16 cellular contexts compared by ENCODE assay signal in the genomic region with DNA sequence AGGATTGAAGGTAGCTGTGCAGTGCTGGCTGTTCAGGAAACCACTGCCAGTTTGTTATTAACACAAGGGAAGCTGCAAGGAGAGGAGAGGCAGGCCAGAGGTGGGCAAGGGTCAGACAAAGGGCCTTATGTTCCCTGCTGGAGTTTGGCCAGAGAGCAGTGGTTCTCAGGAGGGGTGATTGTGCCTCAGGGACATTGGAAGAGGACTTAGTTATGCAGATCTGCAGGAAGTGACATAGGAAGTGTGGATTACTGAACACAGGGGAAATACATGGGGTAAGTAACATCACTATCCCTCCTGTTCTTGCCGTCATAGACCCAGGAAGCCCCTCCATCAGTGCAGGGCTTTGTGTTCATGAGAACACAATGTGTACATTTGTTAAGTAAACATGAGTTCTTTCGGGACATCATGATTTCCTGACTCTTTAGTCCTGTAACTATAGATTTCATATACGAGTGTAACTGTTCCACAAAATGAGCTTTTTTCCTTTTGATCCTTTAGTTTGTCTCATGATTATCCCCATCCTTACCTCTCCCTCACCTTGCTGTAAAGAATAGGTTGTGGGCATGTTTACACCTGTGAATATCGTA. TPM values are rescaled to one million over a fixed set of nuclear protein-coding genes. Genes with fewer than 3 reads are reported as not detected.
DNase-seq lines count a peak whose midpoint lies in the region; ATAC-seq and TF ChIP-seq lines count a peak whose summit lies in the region.
"Had no signal": no experiment of that assay in that cellular context is flagged by ENCODE, and none has a peak within 500 bp of the region (broad histone marks: within the 10 kb centered on the region; RNA-seq: fewer than 3 reads in every experiment).

No MANE protein-coding gene starts in this region.

- peaks cover 0 to 15% (median 0%) of the 10 kb centered on the region in 11 experiments; a peak in 2 of 22 replicates for H4K20me1 ChIP-seq in BLaER1 treated with 17β-estradiol and CSF1 and Interleukin-3, amounts not matched to agents 10 nM and 100 nM
- H4K20me1 ChIP-seq in GM23338 (replicated peaks; ENCODE audit: insufficient read depth) = peaks cover 8% of the 10 kb centered on the region

- H3K27me3 Mint-ChIP-seq in GM23338 (ENCODE audit: insufficient read depth, low read depth, poor library complexity) = no peaks in the 10 kb centered on the region
- no peaks in the 10 kb centered on the region for H3K27me3 Mint-ChIP-seq in activated naive CD8-positive, alpha-beta T cell

- no peak overlapping the region for H2AFZ ChIP-seq in GM23338

- H3K9ac ChIP-seq in BLaER1 treated with 17β-estradiol and CSF1 and Interleukin-3, amounts not matched to agents 10 nM and 100 nM = peak overlapping the region; percentile 7 to 91 (median 41); a peak in 17 of 22 replicates

- H3K4me3 Mint-ChIP-seq in GM23338 = no peak overlapping the region
- H3K4me3 Mint-ChIP-seq in activated naive CD8-positive, alpha-beta T cell = no peak overlapping the region
- H3K4me3 Mint-ChIP-seq: natural killer cell; T-helper 1 cell treated with Interleukin-12 subunit alpha and Interleukin-12 subunit beta and Interleukin-4 antibody, amounts not matched to agents 30 μg/mL and 1 μg/mL, for 36 hours had no signal

- no peaks in the 10 kb centered on the region for H3K9me3 Mint-ChIP-seq in GM23338
- H3K9me3 Mint-ChIP-seq in activated naive CD8-positive, alpha-beta T cell (ENCODE audit: low read depth) = no peaks in the 10 kb centered on the region
- H3K9me3 Mint-ChIP-seq: natural killer cell; T-helper 1 cell treated with Interleukin-12 subunit alpha and Interleukin-12 subunit beta and Interleukin-4 antibody, amounts not matched to agents 30 μg/mL and 1 μg/mL, for 36 hours had no signal

- no peaks in the 10 kb centered on the region for H3K9me3 ChIP-seq in BLaER1 treated with 17β-estradiol and CSF1 and Interleukin-3, amounts not matched to agents 10 nM and 100 nM (replicated peaks in 1 of 11)
- H3K9me3 ChIP-seq in mesodermal cell (ENCODE audit: control insufficient read depth, low read length) (no peaks in the 10 kb centered on the region), heart left ventricle (no peaks in the 10 kb centered on the region), sigmoid colon (no peaks in the 10 kb centered on the region)
- H3K9me3 ChIP-seq: gastroesophageal sphincter had no signal

- TF ChIP-seq POLR2A in heart left ventricle (IDR thresholded peaks at IDR 0.05) = no peak
- TF ChIP-seq POLR2A in sigmoid colon (IDR thresholded peaks at IDR 0.05) = no peak

- peaks cover 8% of the 10 kb centered on the region for H3K4me1 Mint-ChIP-seq in GM23338
- peaks cover 18% of the 10 kb centered on the region for H3K4me1 Mint-ChIP-seq in activated naive CD8-positive, alpha-beta T cell (ENCODE audit: low read depth)

- peak overlapping the region in 10 of 11 experiments; percentile 0 to 97 (median 66); a peak in 19 of 22 replicates for H3K27ac ChIP-seq in BLaER1 treated with 17β-estradiol and CSF1 and Interleukin-3, amounts not matched to agents 10 nM and 100 nM
- 0 out of 2 replicates have a peak overlapping the region, but pooled peaks have one; percentile 26 for H3K27ac ChIP-seq in GM23338 (ENCODE audit: low read depth)
- H3K27ac ChIP-seq in mesodermal cell (ENCODE audit: low read depth, low read length, severe bottlenecking) = peak overlapping the region; percentile 37
- H3K27ac ChIP-seq in heart left ventricle = no peak overlapping the region
- no peak overlapping the region for H3K27ac ChIP-seq in sigmoid colon
- H3K27ac ChIP-seq: epithelial cell of prostate, gastroesophageal sphincter, RWPE1 had no signal

- H3K4me1 ChIP-seq in BLaER1 treated with 17β-estradiol and CSF1 and Interleukin-3, amounts not matched to agents 10 nM and 100 nM = peaks cover 51 to 100% (median 82%) of the 10 kb centered on the region in 10 experiments
- peaks cover 3% of the 10 kb centered on the region; the same call in 1 of the 2 replicates for H3K4me1 ChIP-seq in GM23338 (ENCODE audit: insufficient read depth)
- H3K4me1 ChIP-seq in mesodermal cell (ENCODE audit: control insufficient read depth, insufficient read depth, low read length, poor library complexity, severe bottlenecking) = no peaks in the 10 kb centered on the region
- peaks cover 3 to 19% (median 8%) of the 10 kb centered on the region in 12 donors for H3K4me1 ChIP-seq in heart left ventricle
- peaks cover 0 to 11% (median 9%) of the 10 kb centered on the region in 4 donors for H3K4me1 ChIP-seq in sigmoid colon

- H3K4me3 ChIP-seq in BLaER1 treated with 17β-estradiol and CSF1 and Interleukin-3, amounts not matched to agents 10 nM and 100 nM = peak overlapping the region in 3 of 10 experiments; percentile 2 to 95 (median 73); a peak in 3 of 20 replicates
- H3K4me3 ChIP-seq in GM23338 (no peak overlapping the region), mesodermal cell (ENCODE audit: extremely low read depth, insufficient read depth, low read length, poor library complexity, severe bottlenecking) (no peak overlapping the region), heart left ventricle (no peak overlapping the region), sigmoid colon (no peak overlapping the region)
- H3K4me3 ChIP-seq: gastroesophageal sphincter, lung had no signal

- H3K27me3 ChIP-seq in BLaER1 treated with 17β-estradiol and CSF1 and Interleukin-3, amounts not matched to agents 10 nM and 100 nM = no peaks in the 10 kb centered on the region
- no peaks in the 10 kb centered on the region for H3K27me3 ChIP-seq in GM23338 (ENCODE audit: insufficient read depth)
- no peaks in the 10 kb centered on the region for H3K27me3 ChIP-seq in heart left ventricle
- no peaks in the 10 kb centered on the region for H3K27me3 ChIP-seq in sigmoid colon
- H3K27me3 ChIP-seq: gastroesophageal sphincter had no signal

- no peak for TF ChIP-seq CTCF in GM23338 (conservative IDR thresholded peaks at IDR 0.05; ENCODE audit: low read depth in 2 of 2)
- TF ChIP-seq CTCF in heart left ventricle (IDR thresholded peaks at IDR 0.05) = no peak
- TF ChIP-seq CTCF in sigmoid colon (IDR thresholded peaks at IDR 0.05) = no peak

- TF ChIP-seq EP300 in sigmoid colon (IDR thresholded peaks at IDR 0.05) = no peak

- no peak overlapping the region; the same call in 1 of the 2 replicates for H3K27ac Mint-ChIP-seq in GM23338
- peak overlapping the region; percentile 71 for H3K27ac Mint-ChIP-seq in activated naive CD8-positive, alpha-beta T cell
- H3K27ac Mint-ChIP-seq: natural killer cell; T-helper 1 cell treated with Interleukin-12 subunit alpha and Interleukin-12 subunit beta and Interleukin-4 antibody, amounts not matched to agents 30 μg/mL and 1 μg/mL, for 36 hours had no signal

- DNase-seq in GM23338 (ENCODE audit: low spot score) = no peak
- no peak for DNase-seq in NCI-H82 (lab: John Stamatoyannopoulos, UW)
- DNase-seq in heart left ventricle = no peak
- DNase-seq in sigmoid colon = no peak
- no peak for DNase-seq in ecto neural progenitor cell (ENCODE audit: low spot score)
- DNase-seq: activated CD8-positive, alpha-beta memory T cell treated with anti-CD3 and anti-CD28 coated beads, Interleukin-2, amount 50 U/mL, for 48 hours; natural killer cell had no signal

- peaks cover 51 to 80% (median 67%) of the 10 kb centered on the region in 11 experiments for H3K36me3 ChIP-seq in BLaER1 treated with 17β-estradiol and CSF1 and Interleukin-3, amounts not matched to agents 10 nM and 100 nM
- peaks cover 56% of the 10 kb centered on the region for H3K36me3 ChIP-seq in GM23338 (ENCODE audit: insufficient read depth)
- peaks cover 72% of the 10 kb centered on the region for H3K36me3 ChIP-seq in mesodermal cell (ENCODE audit: control insufficient read depth, insufficient read depth, low read length)
- peaks cover 0 to 86% (median 76%) of the 10 kb centered on the region in 9 donors for H3K36me3 ChIP-seq in heart left ventricle
- peaks cover 26 to 76% (median 42%) of the 10 kb centered on the region in 4 donors for H3K36me3 ChIP-seq in sigmoid colon

- peaks cover 25% of the 10 kb centered on the region for H3K79me2 ChIP-seq in GM23338 (replicated peaks; ENCODE audit: insufficient read depth)

- H3K9me2 ChIP-seq in GM23338 (ENCODE audit: insufficient read depth) = no peaks in the 10 kb centered on the region

- ATAC-seq in GM23338 = no peak
- ATAC-seq in heart left ventricle = no peak
- ATAC-seq: gastroesophageal sphincter, HCT116, natural killer cell had no signal

- peaks cover 63% of the 10 kb centered on the region for H3K36me3 Mint-ChIP-seq in GM23338 (ENCODE audit: low read depth)
- H3K36me3 Mint-ChIP-seq in activated naive CD8-positive, alpha-beta T cell = peaks cover 3% of the 10 kb centered on the region
- H3K36me3 Mint-ChIP-seq: natural killer cell had no signal

- peak overlapping the region; percentile 36 to 96 (median 84); a peak in 20 of 22 replicates for H3K4me2 ChIP-seq in BLaER1 treated with 17β-estradiol and CSF1 and Interleukin-3, amounts not matched to agents 10 nM and 100 nM
- no peak overlapping the region for H3K4me2 ChIP-seq in GM23338

- WGBS in mesodermal cell (ENCODE audit: insufficient coverage in 2 of 2), 2 experiments = 94 to 100% methylated on average over 1 to 2 of the region's 4 CpGs
- WGBS in heart left ventricle, 4 donors = 72 to 83% (median 78%) methylated on average over 4 of the region's 4 CpGs
- 70 to 75% methylated on average over 4 of the region's 4 CpGs for WGBS in sigmoid colon, 2 donors

- intact Hi-C loops in heart left ventricle (cut with DNase I) (no loop called here), sigmoid colon (cut with DNase I) (no loop called here)

- peaks cover 43% of the 10 kb centered on the region for H3F3A ChIP-seq in GM23338 (replicated peaks; ENCODE audit: low read depth)

RNA-seq across cellular contexts. Expression of gene SRRD, which starts 5.9 kb away (rescaled TPM):
- total RNA-seq in GM23338 (2014; rRNA removed; shearing (Covaris generic)) = 17.8 and 34.4 TPM in 2 replicates
- 17.8 and 23.2 TPM in 2 replicates for polyA plus RNA-seq in GM23338 (2016; fragmentation: Nextera tagmentation; extraction: Ambion mirVana)
- 18.7 TPM for polyA plus RNA-seq in mesodermal cell (2013, experiment 1 of 2)
- polyA plus RNA-seq in mesodermal cell (2013, experiment 2 of 2) = 16.4 TPM
- 10 to 100 TPM; 18.2 to 28.9 (median 23.4) TPM for total RNA-seq in heart left ventricle
- polyA plus RNA-seq in heart left ventricle = 10 to 100 TPM; 11.3 to 24.6 TPM
- total RNA-seq in sigmoid colon = 10 to 100 TPM in 3 of 4 donors, 1 to 10 TPM in 1; 10.0 to 17.4 (median 11.3) TPM
- polyA plus RNA-seq in sigmoid colon = 10 to 100 TPM in 1 of 3 donors, 1 to 10 TPM in 2; 4.4 to 10.0 (median 4.8) TPM

RNA-seq across cellular contexts. Expression of gene HPS4, which starts 6.0 kb away (rescaled TPM):
- total RNA-seq in GM23338 (2014; rRNA removed; shearing (Covaris generic)) = 36.9 and 49.4 TPM in 2 replicates
- polyA plus RNA-seq in GM23338 (2016; fragmentation: Nextera tagmentation; extraction: Ambion mirVana) (17.8 and 20.3 TPM in 2 replicates), heart left ventricle (1 to 10 TPM; 6.2 to 7.2 TPM), sigmoid colon (10 to 100 TPM in 1 of 3 donors, 1 to 10 TPM in 2; 4.8 to 19.0 (median 9.0) TPM)
- polyA plus RNA-seq in mesodermal cell (2013, experiment 1 of 2) = 27.0 TPM
- 23.4 TPM for polyA plus RNA-seq in mesodermal cell (2013, experiment 2 of 2)
- total RNA-seq in heart left ventricle (10 to 100 TPM in 5 of 9 donors, 1 to 10 TPM in 4; 6.9 to 15.0 (median 10.3) TPM), sigmoid colon (10 to 100 TPM; 16.0 to 48.7 (median 20.5) TPM)

RNA-seq across cellular contexts. Expression of gene TFIP11, which starts 22.7 kb away (rescaled TPM):
- 25.6 and 26.2 TPM in 2 replicates for total RNA-seq in GM23338 (2014; rRNA removed; shearing (Covaris generic))
- polyA plus RNA-seq in GM23338 (2016; fragmentation: Nextera tagmentation; extraction: Ambion mirVana) (17.1 and 20.4 TPM in 2 replicates), heart left ventricle (10 to 100 TPM; 17.3 to 23.8 TPM), sigmoid colon (10 to 100 TPM in 2 of 3 donors, 1 to 10 TPM in 1; 8.4 to 18.2 (median 10.2) TPM)
- 22.9 TPM for polyA plus RNA-seq in mesodermal cell (2013, experiment 1 of 2)
- polyA plus RNA-seq in mesodermal cell (2013, experiment 2 of 2) = 24.9 TPM
- total RNA-seq in heart left ventricle (10 to 100 TPM; 15.1 to 28.0 (median 23.1) TPM), sigmoid colon (10 to 100 TPM; 14.0 to 19.1 (median 15.8) TPM)

Comparison
In these comparisons a context has a peak if more than half of its experiments do, and no peak if none do; other contexts are left out.
1. H3K27ac ChIP-seq: peak in BLaER1 treated with 17β-estradiol and CSF1 and Interleukin-3, amounts not matched to agents 10 nM and 100 nM (10 of 11), GM23338 (single experiment) and mesodermal cell (single experiment); none in heart left ventricle (0 of 12) and sigmoid colon (0 of 4).